19 cellular contexts compared by ENCODE assay signal in genomic region chr3:72776-73175, GRCh38.
DNase-seq lines count a peak whose midpoint lies in the region; ATAC-seq and TF ChIP-seq lines count a peak whose summit lies in the region.
"Had no signal": no experiment of that assay in that cellular context is flagged by ENCODE, and none has a peak within 500 bp of the region (broad histone marks: within the 10 kb centered on the region; RNA-seq: fewer than 3 reads in every experiment).

No MANE protein-coding gene starts in this region.

- H3K36me3 ChIP-seq in GM23338 (ENCODE audit: insufficient read depth) (no peaks in the 10 kb centered on the region), skeletal muscle tissue (ENCODE audit: control insufficient read depth in 3 of 3, insufficient read depth in 3 of 3, low read length in 3 of 3) (no peaks in the 10 kb centered on the region)
- H3K36me3 ChIP-seq: tibial artery had no signal

- ATAC-seq in GM23338: no peak
- ATAC-seq in HG03159 (IDR thresholded peaks at IDR 0.05; ENCODE audit: unreplicated experiment): no peak
- no peak for ATAC-seq in GM18498 (IDR thresholded peaks at IDR 0.05; ENCODE audit: unreplicated experiment)
- ATAC-seq: activated CD4-positive, alpha-beta T cell treated with anti-CD3 and anti-CD28 coated beads for 36 hours; left colon had no signal

- H3F3A ChIP-seq in GM23338 (replicated peaks; ENCODE audit: low read depth): no peaks in the 10 kb centered on the region

- no peaks in the 10 kb centered on the region for H3K79me2 ChIP-seq in GM23338 (replicated peaks; ENCODE audit: insufficient read depth)

- no peak overlapping the region for H3K4me3 Mint-ChIP-seq in GM23338
- H3K4me3 Mint-ChIP-seq: activated CD4-positive, alpha-beta T cell treated with anti-CD3 and anti-CD28 coated beads for 36 hours; activated naive CD8-positive, alpha-beta T cell treated with anti-CD3 and anti-CD28 coated beads for 36 hours had no signal

- peaks cover 2% of the 10 kb centered on the region for H3K27me3 Mint-ChIP-seq in GM23338 (ENCODE audit: insufficient read depth, low read depth, poor library complexity)
- H3K27me3 Mint-ChIP-seq: activated CD4-positive, alpha-beta T cell treated with anti-CD3 and anti-CD28 coated beads for 36 hours; activated naive CD8-positive, alpha-beta T cell treated with anti-CD3 and anti-CD28 coated beads for 36 hours had no signal

- peak overlapping the region; percentile 36; the same call in 1 of the 2 replicates for H3K4me2 ChIP-seq in GM23338

- no peak for TF ChIP-seq CTCF in GM23338 (conservative IDR thresholded peaks at IDR 0.05; ENCODE audit: low read depth in 2 of 2)
- TF ChIP-seq CTCF in epithelial cell of proximal tubule (conservative IDR thresholded peaks at IDR 0.05; ENCODE audit: low read depth, low read length): no peak

- peaks cover 11% of the 10 kb centered on the region; the same call in 1 of the 2 replicates for H3K4me1 ChIP-seq in GM23338 (ENCODE audit: insufficient read depth)
- H3K4me1 ChIP-seq in skeletal muscle tissue (ENCODE audit: control insufficient read depth in 3 of 3, insufficient read depth in 3 of 3, low read length in 3 of 3): peaks cover 0 to 11% (median 7%) of the 10 kb centered on the region in 3 donors
- H3K4me1 ChIP-seq: tibial artery had no signal

- H3K27ac Mint-ChIP-seq in GM23338: no peak overlapping the region
- H3K27ac Mint-ChIP-seq: activated CD4-positive, alpha-beta T cell treated with anti-CD3 and anti-CD28 coated beads for 36 hours; activated naive CD8-positive, alpha-beta T cell treated with anti-CD3 and anti-CD28 coated beads for 36 hours had no signal

- no peaks in the 10 kb centered on the region for H3K9me2 ChIP-seq in GM23338 (ENCODE audit: insufficient read depth)

- no peaks in the 10 kb centered on the region for H4K20me1 ChIP-seq in GM23338 (replicated peaks; ENCODE audit: insufficient read depth)

- H3K9me3 ChIP-seq in skeletal muscle tissue (ENCODE audit: control insufficient read depth in 3 of 3, low read length in 3 of 3): no peaks in the 10 kb centered on the region
- H3K9me3 ChIP-seq: tibial artery had no signal

- no peak overlapping the region for H3K4me3 ChIP-seq in GM23338
- no peak overlapping the region for H3K4me3 ChIP-seq in epithelial cell of proximal tubule (ENCODE audit: low read depth, low read length)
- H3K4me3 ChIP-seq in skeletal muscle tissue (ENCODE audit: low read length in 3 of 3): no peak overlapping the region
- H3K4me3 ChIP-seq: SK-N-MC, tibial artery had no signal

- no peaks in the 10 kb centered on the region for H3K27me3 ChIP-seq in GM23338 (ENCODE audit: insufficient read depth)
- H3K27me3 ChIP-seq in layer of hippocampus (ENCODE audit: control insufficient read depth, insufficient read depth, low read length): no peaks in the 10 kb centered on the region
- H3K27me3 ChIP-seq in skeletal muscle tissue (ENCODE audit: control insufficient read depth in 3 of 3, insufficient read depth in 3 of 3, low read length in 3 of 3): no peaks in the 10 kb centered on the region
- H3K27me3 ChIP-seq: tibial artery had no signal

- no peaks in the 10 kb centered on the region for H3K4me1 Mint-ChIP-seq in GM23338
- H3K4me1 Mint-ChIP-seq: activated CD4-positive, alpha-beta T cell treated with anti-CD3 and anti-CD28 coated beads for 36 hours; activated naive CD8-positive, alpha-beta T cell treated with anti-CD3 and anti-CD28 coated beads for 36 hours had no signal

- no peak overlapping the region for H3K9ac ChIP-seq in skeletal muscle tissue (ENCODE audit: low read depth in 1 of 3, low read length in 3 of 3)

- peaks cover 94% of the 10 kb centered on the region for H3K9me3 Mint-ChIP-seq in GM23338
- H3K9me3 Mint-ChIP-seq: activated naive CD8-positive, alpha-beta T cell treated with anti-CD3 and anti-CD28 coated beads for 36 hours had no signal

- H3K27ac ChIP-seq in GM23338 (ENCODE audit: low read depth) (no peak overlapping the region), layer of hippocampus (ENCODE audit: low read depth, low read length) (peak overlapping the region; percentile 8), skeletal muscle tissue (ENCODE audit: low read depth, low read length) (peak overlapping the region; percentile 25)
- H3K27ac ChIP-seq: SK-N-MC, tibial artery had no signal

- peak overlapping the region; percentile 0; the same call in 1 of the 2 replicates for H2AFZ ChIP-seq in GM23338

- DNase-seq in GM23338 (ENCODE audit: low spot score) (no peak), epithelial cell of proximal tubule (ENCODE audit: low read depth) (peak; percentile 33), D341Med (ENCODE audit: low spot score) (no peak)
- no peak for DNase-seq in stimulated activated CD4-positive, alpha-beta T cell treated with anti-CD3 and anti-CD28 coated beads, Interleukin-4, amount 100 ng/mL, for 24 hours
- DNase-seq: activated CD4-positive, alpha-beta T cell treated with anti-CD3 and anti-CD28 coated beads for 36 hours; activated naive CD8-positive, alpha-beta T cell treated with anti-CD3 and anti-CD28 coated beads for 36 hours; EL; GOT3; left colon; NCI-H187; NCI-H510A treated with DMSO at 0.1 percent for 48 hours; stimulated activated CD4-positive, alpha-beta T cell treated with anti-CD3 and anti-CD28 coated beads, Interleukin-2, amount 100 ng/mL, for 48 hours; stimulated activated CD8-positive, alpha-beta memory T cell treated with anti-CD3 and anti-CD28 coated beads, Interleukin-4, amount 100 ng/mL, for 48 hours; tibial artery had no signal

- H3K36me3 Mint-ChIP-seq in GM23338 (ENCODE audit: low read depth): peaks cover 40% of the 10 kb centered on the region
- H3K36me3 Mint-ChIP-seq: activated naive CD8-positive, alpha-beta T cell treated with anti-CD3 and anti-CD28 coated beads for 36 hours had no signal

TF ChIP-seq in GM23338, 12 proteins besides CTCF, POLR2A, EP300 and RAD21 (continues in another document):
- TF ChIP-seq JUNB (IDR thresholded peaks at IDR 0.05; ENCODE audit: unreplicated experiment) (no peak), ZNF331 (CRISPR knock-in tag; IDR thresholded peaks at IDR 0.05; ENCODE audit: low read depth) (no peak), EZH2 (IDR thresholded peaks at IDR 0.05; ENCODE audit: low read depth, unreplicated experiment) (no peak), EZH2phosphoT487 (IDR thresholded peaks at IDR 0.05; ENCODE audit: unreplicated experiment) (no peak), CREB1 (CRISPR knock-in tag; IDR thresholded peaks at IDR 0.05; ENCODE audit: low read depth) (no peak), NANOG (IDR thresholded peaks at IDR 0.05; ENCODE audit: borderline replicate concordance) (no peak)
- TF ChIP-seq, protein P1, sequence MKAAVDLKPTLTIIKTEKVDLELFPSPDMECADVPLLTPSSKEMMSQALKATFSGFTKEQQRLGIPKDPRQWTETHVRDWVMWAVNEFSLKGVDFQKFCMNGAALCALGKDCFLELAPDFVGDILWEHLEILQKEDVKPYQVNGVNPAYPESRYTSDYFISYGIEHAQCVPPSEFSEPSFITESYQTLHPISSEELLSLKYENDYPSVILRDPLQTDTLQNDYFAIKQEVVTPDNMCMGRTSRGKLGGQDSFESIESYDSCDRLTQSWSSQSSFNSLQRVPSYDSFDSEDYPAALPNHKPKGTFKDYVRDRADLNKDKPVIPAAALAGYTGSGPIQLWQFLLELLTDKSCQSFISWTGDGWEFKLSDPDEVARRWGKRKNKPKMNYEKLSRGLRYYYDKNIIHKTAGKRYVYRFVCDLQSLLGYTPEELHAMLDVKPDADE (IDR thresholded peaks at IDR 0.05): no peak
